24 cellular contexts compared by ENCODE assay signal in genomic region chr18:5376994-5377393, GRCh38.
"Had no signal": no experiment of that assay in that cellular context is flagged by ENCODE, and none has a peak within 500 bp of the region (broad histone marks: within the 10 kb centered on the region; RNA-seq: fewer than 3 reads in every experiment).

No MANE protein-coding gene starts in this region.

- H3K4me1 Mint-ChIP-seq: stimulated activated effector memory CD8-positive, alpha-beta T cell treated with anti-CD3 and anti-CD28 coated beads, Interleukin-12 subunit alpha, Interleukin-12 subunit beta, amount 100 ng/mL, for 72 hours; stimulated activated memory B cell treated with anti-CD40 and anti-IgM and Interleukin-4, amounts not matched to agents 10 μg/mL and 1 μg/mL and 100 μg/mL, for 72 hours; stimulated activated naive B cell treated with anti-CD40 and anti-IgM and Interleukin-4, amounts not matched to agents 10 μg/mL and 1 μg/mL and 100 μg/mL, for 72 hours; stimulated activated naive CD8-positive, alpha-beta T cell treated with anti-CD3 and anti-CD28 coated beads, Interleukin-15, amount 100 ng/mL, for 72 hours had no signal

- H3K4me3 Mint-ChIP-seq: stimulated activated effector memory CD8-positive, alpha-beta T cell treated with anti-CD3 and anti-CD28 coated beads, Interleukin-12 subunit alpha, Interleukin-12 subunit beta, amount 100 ng/mL, for 72 hours; stimulated activated memory B cell treated with anti-CD40 and anti-IgM and Interleukin-4, amounts not matched to agents 10 μg/mL and 1 μg/mL and 100 μg/mL, for 72 hours; stimulated activated naive B cell treated with anti-CD40 and anti-IgM and Interleukin-4, amounts not matched to agents 10 μg/mL and 1 μg/mL and 100 μg/mL, for 72 hours; stimulated activated naive CD8-positive, alpha-beta T cell treated with anti-CD3 and anti-CD28 coated beads, Interleukin-15, amount 100 ng/mL, for 72 hours; stimulated activated naive CD8-positive, alpha-beta T cell treated with anti-CD3 and anti-CD28 coated beads, Interleukin-15, Interleukin-2, amounts not matched to agents 100 ng/mL and 50 ng/mL, for 24 hours; type B pancreatic cell had no signal

- H3K27me3 Mint-ChIP-seq: stimulated activated naive CD8-positive, alpha-beta T cell treated with anti-CD3 and anti-CD28 coated beads, Interleukin-15, amount 100 ng/mL, for 72 hours; stimulated activated naive CD8-positive, alpha-beta T cell treated with anti-CD3 and anti-CD28 coated beads, Interleukin-15, Interleukin-2, amounts not matched to agents 100 ng/mL and 50 ng/mL, for 24 hours had no signal

- H3K36me3 Mint-ChIP-seq: stimulated activated effector memory CD8-positive, alpha-beta T cell treated with anti-CD3 and anti-CD28 coated beads, Interleukin-12 subunit alpha, Interleukin-12 subunit beta, amount 100 ng/mL, for 72 hours; stimulated activated memory B cell treated with anti-CD40 and anti-IgM and Interleukin-4, amounts not matched to agents 10 μg/mL and 1 μg/mL and 100 μg/mL, for 72 hours; stimulated activated naive B cell treated with anti-CD40 and anti-IgM and Interleukin-4, amounts not matched to agents 10 μg/mL and 1 μg/mL and 100 μg/mL, for 72 hours; type B pancreatic cell had no signal

- H3K27ac Mint-ChIP-seq: stimulated activated effector memory CD8-positive, alpha-beta T cell treated with anti-CD3 and anti-CD28 coated beads, Interleukin-12 subunit alpha, Interleukin-12 subunit beta, amount 100 ng/mL, for 72 hours; stimulated activated memory B cell treated with anti-CD40 and anti-IgM and Interleukin-4, amounts not matched to agents 10 μg/mL and 1 μg/mL and 100 μg/mL, for 72 hours; stimulated activated naive B cell treated with anti-CD40 and anti-IgM and Interleukin-4, amounts not matched to agents 10 μg/mL and 1 μg/mL and 100 μg/mL, for 72 hours; stimulated activated naive CD8-positive, alpha-beta T cell treated with anti-CD3 and anti-CD28 coated beads, Interleukin-15, amount 100 ng/mL, for 72 hours; stimulated activated naive CD8-positive, alpha-beta T cell treated with anti-CD3 and anti-CD28 coated beads, Interleukin-15, Interleukin-2, amounts not matched to agents 100 ng/mL and 50 ng/mL, for 24 hours; type B pancreatic cell had no signal

- DNase-seq: stimulated activated CD4-positive, alpha-beta T cell treated with anti-CD3 and anti-CD28 coated beads, Interleukin-2, amount 100 ng/mL, for 48 hours; stimulated activated CD4-positive, alpha-beta T cell treated with anti-CD3 and anti-CD28 coated beads, Interleukin-4, amount 100 ng/mL, for 1 hour; stimulated activated CD4-positive, alpha-beta T cell treated with anti-CD3 and anti-CD28 coated beads, Interleukin-4, amount 100 ng/mL, for 24 hours; stimulated activated CD4-positive, alpha-beta T cell treated with anti-CD3 and anti-CD28 coated beads, Interleukin-4, amount 100 ng/mL, for 4 hours; stimulated activated CD8-positive, alpha-beta memory T cell treated with anti-CD3 and anti-CD28 coated beads, Interleukin-4, amount 100 ng/mL, for 48 hours; stimulated activated naive B cell treated with anti-CD40 and anti-IgM and Interleukin-4, amounts not matched to agents 10 μg/mL and 1 μg/mL and 100 μg/mL, for 72 hours; stimulated activated naive CD4-positive, alpha-beta T cell; stimulated activated naive CD4-positive, alpha-beta T cell treated with Interleukin-2 at 50 U/mL for 16 hours; stimulated activated naive CD8-positive, alpha-beta T cell treated with anti-CD3 and anti-CD28 coated beads, Interleukin-15, amount 100 ng/mL, for 72 hours; stimulated activated naive CD8-positive, alpha-beta T cell treated with anti-CD3 and anti-CD28 coated beads, Interleukin-15, Interleukin-2, amounts not matched to agents 100 U/mL and 50 U/mL, for 24 hours; stomach; substantia nigra; testis; thyroid gland; tibial artery; transverse colon; trophoblast cell; upper lobe of left lung; upper lobe of right lung; uterus had no signal

- ATAC-seq: stimulated activated effector memory CD8-positive, alpha-beta T cell treated with anti-CD3 and anti-CD28 coated beads, Interleukin-12 subunit alpha, Interleukin-12 subunit beta, amount 100 ng/mL, for 72 hours; stimulated activated memory B cell treated with anti-CD40 and anti-IgM and Interleukin-4, amounts not matched to agents 10 μg/mL and 1 μg/mL and 100 μg/mL, for 72 hours; stimulated activated naive B cell treated with anti-CD40 and anti-IgM and Interleukin-4, amounts not matched to agents 10 μg/mL and 1 μg/mL and 100 μg/mL, for 72 hours; stimulated activated naive CD8-positive, alpha-beta T cell treated with anti-CD3 and anti-CD28 coated beads, Interleukin-15, amount 100 ng/mL, for 72 hours; stimulated activated naive CD8-positive, alpha-beta T cell treated with anti-CD3 and anti-CD28 coated beads, Interleukin-15, Interleukin-2, amounts not matched to agents 100 U/mL and 50 U/mL, for 24 hours; upper lobe of right lung had no signal

- H3K9me3 Mint-ChIP-seq: stimulated activated effector memory CD8-positive, alpha-beta T cell treated with anti-CD3 and anti-CD28 coated beads, Interleukin-12 subunit alpha, Interleukin-12 subunit beta, amount 100 ng/mL, for 72 hours; stimulated activated naive B cell treated with anti-CD40 and anti-IgM and Interleukin-4, amounts not matched to agents 10 μg/mL and 1 μg/mL and 100 μg/mL, for 72 hours; stimulated activated naive CD8-positive, alpha-beta T cell treated with anti-CD3 and anti-CD28 coated beads, Interleukin-15, amount 100 ng/mL, for 72 hours; stimulated activated naive CD8-positive, alpha-beta T cell treated with anti-CD3 and anti-CD28 coated beads, Interleukin-15, Interleukin-2, amounts not matched to agents 100 ng/mL and 50 ng/mL, for 24 hours; type B pancreatic cell had no signal
